9 cellular contexts compared by ENCODE assay signal in genomic region chr14:100408350-100409015, GRCh38. TPM values are rescaled to one million over a fixed set of nuclear protein-coding genes. Genes with fewer than 3 reads are reported as not detected.
DNase-seq lines count a peak whose midpoint lies in the region; ATAC-seq and TF ChIP-seq lines count a peak whose summit lies in the region.
"Had no signal": no experiment of that assay in that cellular context is flagged by ENCODE, and none has a peak within 500 bp of the region (broad histone marks: within the 10 kb centered on the region; RNA-seq: fewer than 3 reads in every experiment).

No MANE protein-coding gene starts in this region.

- 89 to 91% methylated on average over 11 of the region's 11 CpGs for WGBS in GM23248 (ENCODE audit: low coverage in 1 of 2, low lambda C conversion rate in 2 of 2, missing lambda C conversion rate in 2 of 2), 2 experiments
- WGBS in trophoblast cell (ENCODE audit: extremely low coverage, insufficient coverage, insufficient read length), result no CpG with 5 or more reads among the region's 11 CpGs

- CTCF ChIA-PET in activated CD4-positive, alpha-beta memory T cell treated with anti-CD3 and anti-CD28 coated beads, Interleukin-2, amount 10 ng/mL, durations not matched to agents 7 days and 5 days (lab: Charles Lee), result interaction anchor here (0.8 to 1.2 kb wide), 3 partner anchors 13 to 237 kb away, joined by 3 to 4 read pairs (median 4); no protein-coding TSS in a partner anchor
- CTCF ChIA-PET in HEK293T (lab: Yijun Ruan, JAX), result interaction anchor here (0.7 to 2.4 kb wide), 5 partner anchors 23 to 244 kb away, joined by 3 to 13 read pairs (median 5); no protein-coding TSS in a partner anchor

- no peaks in the 10 kb centered on the region; the same call in none of the 2 replicates for H4K20me1 ChIP-seq in GM23248 (ENCODE audit: insufficient read depth)

- no peaks in the 10 kb centered on the region for H3K36me3 ChIP-seq in GM23248 (ENCODE audit: low read depth)
- H3K36me3 ChIP-seq in trophoblast cell (ENCODE audit: control insufficient read depth in 1 of 2, insufficient read depth in 2 of 2, low read length in 2 of 2), result no peaks in the 10 kb centered on the region

- H2BK120ac ChIP-seq in trophoblast cell (ENCODE audit: insufficient read depth, low read length, poor library complexity), result no peak overlapping the region

- H3K9me3 ChIP-seq in GM23248 (ENCODE audit: low read depth), result no peaks in the 10 kb centered on the region
- H3K9me3 ChIP-seq in trophoblast cell (ENCODE audit: insufficient read depth, low read depth, low read length), result no peaks in the 10 kb centered on the region

- H2AFZ ChIP-seq in GM23248, result no peak overlapping the region
- no peak overlapping the region for H2AFZ ChIP-seq in trophoblast cell (ENCODE audit: insufficient read depth, low read length, poor library complexity)

- H3K79me2 ChIP-seq in GM23248 (ENCODE audit: insufficient read depth), result peaks cover 9% of the 10 kb centered on the region; the same call in 1 of the 2 replicates
- H3K79me2 ChIP-seq in trophoblast cell (ENCODE audit: control insufficient read depth, insufficient read depth, low read length, poor library complexity), result no peaks in the 10 kb centered on the region

- no peaks in the 10 kb centered on the region for H3K79me1 ChIP-seq in trophoblast cell (ENCODE audit: low read length)

- POLR2A ChIA-PET in activated CD4-positive, alpha-beta memory T cell treated with anti-CD3 and anti-CD28 coated beads, Interleukin-2, amount 10 ng/mL, durations not matched to agents 7 days and 5 days (lab: Charles Lee), result interaction anchor here (0.9 to 1.8 kb wide), 2 partner anchors 32 to 129 kb away, joined by 3 to 4 read pairs; partner anchors contain the start of gene WDR25
- POLR2A ChIA-PET in HEK293T (lab: Yijun Ruan, JAX), result interaction anchor here (0.8 to 1.8 kb wide), 2 partner anchors 13 to 24 kb away, joined by 3 to 5 read pairs; no protein-coding TSS in a partner anchor

- H4K12ac ChIP-seq in trophoblast cell (ENCODE audit: low read depth, low read length), result no peak overlapping the region

- ATAC-seq in foreskin keratinocyte, result no peak

- no peak overlapping the region for H3K18ac ChIP-seq in trophoblast cell (ENCODE audit: low read length)

- H3K14ac ChIP-seq in trophoblast cell (ENCODE audit: low read length), result no peak overlapping the region

- no peak overlapping the region for H3K23ac ChIP-seq in trophoblast cell (ENCODE audit: low read length)

- in situ Hi-C loops in GM23248 (cut with MboI), result loop anchor here (25.0 kb wide), 3 partner anchors 229 to 1229 kb away; partner anchors contain the start of gene MEG3

- H2BK12ac ChIP-seq in trophoblast cell (ENCODE audit: low read length), result no peak overlapping the region

- H3K4me1 ChIP-seq in GM23248 (ENCODE audit: insufficient read depth) (no peaks in the 10 kb centered on the region), trophoblast cell (ENCODE audit: control insufficient read depth in 1 of 2, insufficient read depth in 2 of 2, low read length in 2 of 2) (peaks cover 0 to 2% of the 10 kb centered on the region in 2 experiments), foreskin keratinocyte (no peaks in the 10 kb centered on the region)

- H3F3A ChIP-seq in GM23248 (ENCODE audit: insufficient read depth), result no peaks in the 10 kb centered on the region

- H3K27me3 ChIP-seq in GM23248 (replicated peaks; ENCODE audit: insufficient read depth), result no peaks in the 10 kb centered on the region
- no peaks in the 10 kb centered on the region for H3K27me3 ChIP-seq in trophoblast cell (ENCODE audit: insufficient read depth, low read length)
- H3K27me3 ChIP-seq in foreskin keratinocyte, result no peaks in the 10 kb centered on the region

- H3K4ac ChIP-seq in trophoblast cell (ENCODE audit: low read depth, low read length), result no peak overlapping the region

- H3K4me3 ChIP-seq in GM23248 (no peak overlapping the region), trophoblast cell (ENCODE audit: low read depth, low read length) (no peak overlapping the region)

- H3K27me3 Mint-ChIP-seq in activated CD4-positive, alpha-beta memory T cell treated with anti-CD3 and anti-CD28 coated beads, Interleukin-2, amount 10 ng/mL, durations not matched to agents 7 days and 5 days, result no peaks in the 10 kb centered on the region

- H3K4me3 Mint-ChIP-seq in activated CD4-positive, alpha-beta memory T cell treated with anti-CD3 and anti-CD28 coated beads, Interleukin-2, amount 10 ng/mL, durations not matched to agents 7 days and 5 days, result no peak overlapping the region

- H3K9me3 Mint-ChIP-seq in activated CD4-positive, alpha-beta memory T cell treated with anti-CD3 and anti-CD28 coated beads, Interleukin-2, amount 10 ng/mL, durations not matched to agents 7 days and 5 days, result no peaks in the 10 kb centered on the region

- no peak for TF ChIP-seq CTCF in foreskin keratinocyte (conservative IDR thresholded peaks at IDR 0.05)

- DNase-seq in GM23248 (peak; percentile 23), NCI-H69 (lab: John Stamatoyannopoulos, UW) (peak; percentile 71), caudate nucleus (lab: John Stamatoyannopoulos, UW) (peak in 10 of 61 donors; percentile 12 to 80 (median 36)), trophoblast cell (peak; percentile 71 to 91), foreskin keratinocyte (no peak), HEK293T (ENCODE audit: extremely low spot score) (no peak)
- no peak for DNase-seq in activated CD4-positive, alpha-beta memory T cell treated with anti-CD3 and anti-CD28 coated beads, Interleukin-2, amount 10 ng/mL, durations not matched to agents 7 days and 5 days
- DNase-seq: NCI-H1048, Right ventricle myocardium superior had no signal

- peaks cover 33% of the 10 kb centered on the region for H3K4me1 Mint-ChIP-seq in activated CD4-positive, alpha-beta memory T cell treated with anti-CD3 and anti-CD28 coated beads, Interleukin-2, amount 10 ng/mL, durations not matched to agents 7 days and 5 days

- H3K36me3 Mint-ChIP-seq in activated CD4-positive, alpha-beta memory T cell treated with anti-CD3 and anti-CD28 coated beads, Interleukin-2, amount 10 ng/mL, durations not matched to agents 7 days and 5 days (ENCODE audit: low read depth), result no peaks in the 10 kb centered on the region

- H4K8ac ChIP-seq in trophoblast cell (ENCODE audit: low read depth, low read length), result no peak overlapping the region

- no peak overlapping the region for H2BK5ac ChIP-seq in trophoblast cell (ENCODE audit: low read depth, low read length, poor library complexity)

- H3K4me2 ChIP-seq in GM23248 (ENCODE audit: unreplicated experiment), result no peak overlapping the region
- H3K4me2 ChIP-seq in trophoblast cell (ENCODE audit: low read length), result no peak overlapping the region

- H3K27ac ChIP-seq in GM23248 (no peak overlapping the region), caudate nucleus (ENCODE audit: low read depth, low read length) (peak overlapping the region; percentile 37), trophoblast cell (ENCODE audit: low read depth, low read length) (no peak overlapping the region), foreskin keratinocyte (no peak overlapping the region)

- no peaks in the 10 kb centered on the region for H3K9me2 ChIP-seq in GM23248 (ENCODE audit: insufficient read depth)

- H3K27ac Mint-ChIP-seq in activated CD4-positive, alpha-beta memory T cell treated with anti-CD3 and anti-CD28 coated beads, Interleukin-2, amount 10 ng/mL, durations not matched to agents 7 days and 5 days, result no peak overlapping the region

- H4K91ac ChIP-seq in trophoblast cell (ENCODE audit: low read depth, low read length), result no peak overlapping the region

- H3K9ac ChIP-seq in GM23248 (no peak overlapping the region), trophoblast cell (ENCODE audit: low read length) (no peak overlapping the region)

- no peak overlapping the region for H2AK5ac ChIP-seq in trophoblast cell (ENCODE audit: low read length)

TF ChIP-seq in HEK293T, 16 proteins besides CTCF, POLR2A, EP300 and RAD21:
- TF ChIP-seq ARNT (IDR thresholded peaks at IDR 0.05) (no peak), TARDBP (IDR thresholded peaks at IDR 0.05) (no peak), PKNOX1 (IDR thresholded peaks at IDR 0.05) (no peak), BHLHE40 (IDR thresholded peaks at IDR 0.05; ENCODE audit: borderline replicate concordance) (no peak), FOXK2 (IDR thresholded peaks at IDR 0.05) (no peak), CTBP1 (IDR thresholded peaks at IDR 0.05; ENCODE audit: borderline replicate concordance) (no peak), NFRKB (IDR thresholded peaks at IDR 0.05) (no peak), HDGF (IDR thresholded peaks at IDR 0.05; ENCODE audit: borderline replicate concordance) (no peak), SUZ12 (IDR thresholded peaks at IDR 0.05) (no peak), LEF1 (IDR thresholded peaks at IDR 0.05; ENCODE audit: borderline replicate concordance) (no peak), SP1 (IDR thresholded peaks at IDR 0.05) (no peak), ZNF384 (IDR thresholded peaks at IDR 0.05) (no peak)
TF ChIP-seq in HEK293T: peak in this region for 0.

RNA-seq across cellular contexts. Expression of gene WDR25, which starts 32.2 kb away (rescaled TPM):
- 15.3 and 22.4 TPM in 2 replicates for total RNA-seq in GM23248 (2014; rRNA removed; shearing (Covaris generic))
- 19.4 and 20.9 TPM in 2 replicates for polyA plus RNA-seq in GM23248 (2016; fragmentation: Nextera tagmentation; extraction: Ambion mirVana)
- polyA plus RNA-seq in trophoblast cell (2013), result 3.6 and 3.8 TPM in 2 replicates
- total RNA-seq in foreskin keratinocyte, result 7.0 and 7.6 TPM in 2 replicates
- polyA plus RNA-seq in foreskin keratinocyte, result 6.2 and 6.4 TPM in 2 replicates
- 1 to 10 TPM; 6.1 to 6.9 TPM for total RNA-seq in activated CD4-positive, alpha-beta memory T cell treated with anti-CD3 and anti-CD28 coated beads, Interleukin-2, amount 10 ng/mL, durations not matched to agents 7 days and 5 days

Comparison
In these comparisons a context has a peak if more than half of its experiments do, and no peak if none do; other contexts are left out.
1. DNase-seq: peak in GM23248 (single experiment), NCI-H69 (single experiment) and trophoblast cell (2 of 2); none in foreskin keratinocyte (0 of 2), activated CD4-positive, alpha-beta memory T cell treated with anti-CD3 and anti-CD28 coated beads, Interleukin-2, amount 10 ng/mL, durations not matched to agents 7 days and 5 days (single experiment) and HEK293T (single experiment).